8 cellular contexts compared by ENCODE assay signal in genomic region chr17:52653014-52653413, GRCh38.
"Had no signal": no experiment of that assay in that cellular context is flagged by ENCODE, and none has a peak within 500 bp of the region (broad histone marks: within the 10 kb centered on the region; RNA-seq: fewer than 3 reads in every experiment).

No MANE protein-coding gene starts in this region.

- DNase-seq: GDM1, GF-D8 had no signal

- ATAC-seq: GM12878 had no signal

- FAIRE-seq: G401.6, GM12878, GM12891, GM12892, GM18507, GM19239 had no signal

- H3K4me3 ChIP-seq: GM12878 had no signal
